6 cellular contexts compared by ENCODE assay signal in the genomic region with DNA sequence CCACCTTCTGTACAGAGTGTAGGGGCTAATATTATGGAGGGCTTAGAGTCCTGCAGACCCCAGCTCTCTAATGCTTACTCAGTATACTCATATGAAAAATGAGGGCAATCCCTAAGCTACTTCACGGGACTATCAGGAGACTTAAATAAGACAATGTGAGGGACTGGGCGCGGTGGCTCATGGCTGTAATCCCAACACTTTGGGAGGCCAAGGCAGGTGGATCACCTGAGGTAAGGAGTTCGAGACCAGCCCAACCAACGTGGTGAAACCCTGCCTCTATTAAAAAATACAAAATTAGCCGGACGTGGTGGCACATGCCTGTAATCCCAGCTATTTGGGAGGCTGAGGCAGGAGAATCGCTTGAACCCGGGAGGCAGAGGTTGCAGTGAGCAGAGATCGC. TPM values are rescaled to one million over a fixed set of nuclear protein-coding genes. Genes with fewer than 3 reads are reported as not detected.
"Had no signal": no experiment of that assay in that cellular context is flagged by ENCODE, and none has a peak within 500 bp of the region (broad histone marks: within the 10 kb centered on the region; RNA-seq: fewer than 3 reads in every experiment).

No MANE protein-coding gene starts in this region.

RNA-seq across cellular contexts. Expression of gene KBTBD13, which starts 23.3 kb away (rescaled TPM):
- total RNA-seq: M059J, PC-3, SK-MEL-5 had no signal

RNA-seq across cellular contexts. Expression of gene RASL12, which starts 32.0 kb away (rescaled TPM):
- total RNA-seq: K562, M059J, PC-3, SJCRH30, SK-MEL-5 had no signal
- polyA plus RNA-seq: K562 had no signal

RNA-seq across cellular contexts. Expression of gene SLC51B, which starts 54.6 kb away (rescaled TPM):
- total RNA-seq: K562, M059J, PC-3, Right ventricle myocardium inferior had no signal
- polyA plus RNA-seq: K562 had no signal
